Comparison of ENCODE assay signal across 8 cellular contexts in the genomic region with DNA sequence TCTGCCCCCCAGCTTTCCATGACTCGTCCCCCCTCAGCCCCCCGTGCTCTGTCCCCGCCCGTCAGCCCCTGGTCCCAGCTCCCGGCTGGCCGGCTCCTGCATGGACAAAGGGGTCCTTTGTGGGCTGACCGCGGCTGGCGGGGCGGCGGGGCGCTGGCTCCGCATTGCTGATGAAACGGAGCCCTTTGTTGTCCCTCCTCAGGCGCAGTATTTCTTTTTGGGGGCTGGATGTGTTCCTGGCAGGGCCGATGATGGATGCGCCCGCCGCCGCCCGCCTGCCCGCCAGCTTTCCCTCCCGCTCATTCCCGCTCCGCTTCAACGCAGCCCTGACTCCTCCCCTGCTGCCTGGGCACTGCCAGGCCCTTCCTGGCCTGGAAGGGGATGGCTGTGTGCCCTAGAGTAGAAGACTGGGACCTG. TPM values are rescaled to one million over a fixed set of nuclear protein-coding genes. Genes with fewer than 3 reads are reported as not detected.
DNase-seq lines count a peak whose midpoint lies in the region; ATAC-seq, FAIRE-seq and TF ChIP-seq lines count a peak whose summit lies in the region.
"Had no signal": no experiment of that assay in that cellular context is flagged by ENCODE, and none has a peak within 500 bp of the region (broad histone marks: within the 10 kb centered on the region; RNA-seq: fewer than 3 reads in every experiment).

No MANE protein-coding gene starts in this region.

- peaks cover 29% of the 10 kb centered on the region for H3K4me1 ChIP-seq in HepG2 (ENCODE audit: insufficient read depth, low read length)

- H3K9ac ChIP-seq in HepG2 (ENCODE audit: insufficient read depth, low read depth, low read length) = no peak overlapping the region

- 96% methylated on average over 26 of the region's 26 CpGs for WGBS in HepG2 (ENCODE audit: low lambda C conversion rate)

- BruUV-seq in HepG2 (replicated peaks; lab: Mats Ljungman, UMichigan) = no TSS peak

- no peaks in the 10 kb centered on the region for H3K27me3 ChIP-seq in HepG2 (ENCODE audit: control insufficient read depth in 1 of 2, insufficient read depth in 2 of 2, low read length in 2 of 2)

- no peak for TF ChIP-seq POLR2A in HepG2 (IDR thresholded peaks at IDR 0.05; ENCODE audit: insufficient read depth in 1 of 2, low read depth in 2 of 2, low read length in 2 of 2)

- peaks cover 3% of the 10 kb centered on the region for H3K36me3 Mint-ChIP-seq in central memory CD8-positive, alpha-beta T cell (ENCODE audit: insufficient read depth)
- peaks cover 33% of the 10 kb centered on the region for H3K36me3 Mint-ChIP-seq in stimulated activated memory B cell treated with anti-CD40 and anti-IgM and Interleukin-4, amounts not matched to agents 10 μg/mL and 1 μg/mL and 100 μg/mL, for 72 hours

- H3K4me1 Mint-ChIP-seq in central memory CD8-positive, alpha-beta T cell = peaks cover 21% of the 10 kb centered on the region
- H3K4me1 Mint-ChIP-seq in stimulated activated memory B cell treated with anti-CD40 and anti-IgM and Interleukin-4, amounts not matched to agents 10 μg/mL and 1 μg/mL and 100 μg/mL, for 72 hours = peaks cover 72% of the 10 kb centered on the region

- no peak overlapping the region for H3K4me3 ChIP-seq in HepG2 (replicated peaks in 1 of 3; ENCODE audit: insufficient read depth in 1 of 3, low read depth in 2 of 3, low read length in 3 of 3)

- POLR2A ChIA-PET in HepG2 (lab: Yijun Ruan, JAX) = no interaction called here

- no peaks in the 10 kb centered on the region for H3K27me3 Mint-ChIP-seq in central memory CD8-positive, alpha-beta T cell
- no peaks in the 10 kb centered on the region for H3K27me3 Mint-ChIP-seq in stimulated activated memory B cell treated with anti-CD40 and anti-IgM and Interleukin-4, amounts not matched to agents 10 μg/mL and 1 μg/mL and 100 μg/mL, for 72 hours

- no peak for TF ChIP-seq CTCF in HepG2 (CRISPR knock-in tag; IDR thresholded peaks at IDR 0.05)

- DNase-seq in NCI-H1694 treated with DMSO at 0.1 percent for 48 hours (lab: John Stamatoyannopoulos, UW) (peak; percentile 53), HepG2 (ENCODE audit: low spot score) (no peak), OCI-M1 (lab: John Stamatoyannopoulos, UW) (no peak)
- DNase-seq in central memory CD8-positive, alpha-beta T cell (ENCODE audit: low spot score in 2 of 2) = no peak
- no peak for DNase-seq in activated effector memory CD4-positive, alpha-beta T cell treated with Interleukin-2 at 50 U/mL for 16 hours
- DNase-seq: effector memory CD4-positive, alpha-beta T cell had no signal

- no peak for FAIRE-seq in HepG2 (lab: Jason Lieb, UNC)

- ATAC-seq in central memory CD8-positive, alpha-beta T cell (replicated peaks; ENCODE audit: extremely low read depth, poor library complexity, severe bottlenecking) = no peak
- ATAC-seq in HepG2 = no peak
- ATAC-seq in stimulated activated memory B cell treated with anti-CD40 and anti-IgM and Interleukin-4, amounts not matched to agents 10 μg/mL and 1 μg/mL and 100 μg/mL, for 72 hours = peak; percentile 14
- no peak for ATAC-seq in GM21529 (IDR thresholded peaks at IDR 0.05; ENCODE audit: unreplicated experiment)

- no peak overlapping the region for H2AFZ ChIP-seq in HepG2 (ENCODE audit: low read length)

- peaks cover 38% of the 10 kb centered on the region for H4K20me1 ChIP-seq in HepG2 (ENCODE audit: insufficient read depth, low read length)

- H3K79me2 ChIP-seq in HepG2 (ENCODE audit: insufficient read depth, low read length) = peaks cover 47% of the 10 kb centered on the region

- peak overlapping the region; percentile 68 for H3K27ac Mint-ChIP-seq in central memory CD8-positive, alpha-beta T cell (ENCODE audit: low read depth)
- H3K27ac Mint-ChIP-seq in stimulated activated memory B cell treated with anti-CD40 and anti-IgM and Interleukin-4, amounts not matched to agents 10 μg/mL and 1 μg/mL and 100 μg/mL, for 72 hours = peak overlapping the region; percentile 92

- in situ Hi-C loops in HepG2 (cut with HindIII; ENCODE audit: extremely low pct_ligation_motif_present, low pct_unique_long_range_greater_than_20kb) = no loop called here

- H3K9me3 Mint-ChIP-seq in central memory CD8-positive, alpha-beta T cell = no peaks in the 10 kb centered on the region
- no peaks in the 10 kb centered on the region for H3K9me3 Mint-ChIP-seq in stimulated activated memory B cell treated with anti-CD40 and anti-IgM and Interleukin-4, amounts not matched to agents 10 μg/mL and 1 μg/mL and 100 μg/mL, for 72 hours

- TF ChIP-seq EP300 in HepG2 (IDR thresholded peaks at IDR 0.05; ENCODE audit: low read depth in 2 of 2, low read length in 2 of 2) (no peak), HepG2 (CRISPR knock-in tag; IDR thresholded peaks at IDR 0.05; ENCODE audit: borderline replicate concordance) (no peak)

- H3K9me3 ChIP-seq in HepG2 (ENCODE audit: low read length) = no peaks in the 10 kb centered on the region

- H3K4me3 Mint-ChIP-seq in central memory CD8-positive, alpha-beta T cell = no peak overlapping the region
- no peak overlapping the region for H3K4me3 Mint-ChIP-seq in stimulated activated memory B cell treated with anti-CD40 and anti-IgM and Interleukin-4, amounts not matched to agents 10 μg/mL and 1 μg/mL and 100 μg/mL, for 72 hours

- no peak for TF ChIP-seq RAD21 in HepG2 (CRISPR knock-in tag; IDR thresholded peaks at IDR 0.05)

- H3K36me3 ChIP-seq in HepG2 (replicated peaks in 1 of 2; ENCODE audit: control insufficient read depth in 1 of 2, insufficient read depth in 2 of 2, low read length in 2 of 2) = peaks cover 12 to 37% of the 10 kb centered on the region in 2 experiments; a peak in 4 of 5 replicates

- CTCF ChIA-PET in HepG2 (lab: Yijun Ruan, JAX; ENCODE audit: low intra/inter-chr PET ratio, low total read pairs) = no interaction called here

- H3K4me2 ChIP-seq in HepG2 (ENCODE audit: low read depth, low read length) = no peak overlapping the region

- H3K27ac ChIP-seq in HepG2 (ENCODE audit: extremely low read length, insufficient read depth, low read length) = no peak overlapping the region

- intact Hi-C loops in HepG2 (cut with micrococcal nuclease; ENCODE audit: unreplicated experiment) = no loop called here

TF ChIP-seq in HepG2, 621 proteins besides CTCF, POLR2A, EP300 and RAD21 (continues in another document):
- no peak for TF ChIP-seq FOXA1 (IDR thresholded peaks at IDR 0.05)
- TF ChIP-seq FOXA1 (CRISPR knock-in tag; IDR thresholded peaks at IDR 0.05) = no peak
- peak; percentile 85 for TF ChIP-seq HNRNPL (IDR thresholded peaks at IDR 0.05; ENCODE audit: low read depth, low read length)
- no peak for TF ChIP-seq ZNF513 (CRISPR knock-in tag; conservative IDR thresholded peaks at IDR 0.05)
- peak; percentile 91 for TF ChIP-seq ZBTB33 (CRISPR knock-in tag; IDR thresholded peaks at IDR 0.05)

RNA-seq across cellular contexts. Expression of gene CXXC5, which starts 28.8 kb away (rescaled TPM):
- total RNA-seq in HepG2 (2016; rRNA removed; fragmentation: Illumina TruSeq; extraction: Trizol) = 30.7 and 33.0 TPM in 2 replicates
- total RNA-seq in HepG2 (2016; cell fraction: cytosol; rRNA removed; fragmentation: Illumina TruSeq; extraction: Trizol; ENCODE audit: low read depth) = 7.4 and 8.6 TPM in 2 replicates
- 30.5 and 33.5 TPM in 2 replicates for total RNA-seq in HepG2 (2016; cell fraction: insoluble cytoplasmic fraction; rRNA removed; fragmentation: Illumina TruSeq; extraction: Trizol)
- 32.7 and 37.9 TPM in 2 replicates for total RNA-seq in HepG2 (2016; cell fraction: membrane; rRNA removed; fragmentation: Illumina TruSeq; extraction: Trizol)
- 17.6 and 21.1 TPM in 2 replicates for total RNA-seq in HepG2 (2016; cell fraction: nucleus; rRNA removed; fragmentation: Illumina TruSeq; extraction: Trizol)
- polyA plus RNA-seq in HepG2 (2011; rRNA removed) = 27.9 and 32.3 TPM in 2 replicates
- 20.7 and 35.7 TPM in 2 replicates for polyA plus RNA-seq in HepG2 (2011; cell fraction: cytosol; rRNA removed)
- polyA plus RNA-seq in HepG2 (2011; cell fraction: nucleus; rRNA removed) = 20.0 and 30.1 TPM in 2 replicates
- 21.9 and 26.2 TPM in 2 replicates for polyA plus RNA-seq in HepG2 (2012)
- polyA plus RNA-seq in HepG2 (2016; cell fraction: cytosol; fragmentation: Illumina TruSeq; extraction: Trizol; ENCODE audit: low read depth) = 7.7 and 8.6 TPM in 2 replicates
- polyA plus RNA-seq in HepG2 (2016; cell fraction: insoluble cytoplasmic fraction; fragmentation: Illumina TruSeq; extraction: Trizol; ENCODE audit: low read depth) = 46.9 and 51.9 TPM in 2 replicates
- 30.1 and 31.3 TPM in 2 replicates for polyA plus RNA-seq in HepG2 (2016; cell fraction: membrane; fragmentation: Illumina TruSeq; extraction: Trizol; ENCODE audit: low read depth)
- 39.0 and 44.0 TPM in 2 replicates for polyA plus RNA-seq in HepG2 (2016; cell fraction: nucleus; fragmentation: Illumina TruSeq; extraction: Trizol; ENCODE audit: insufficient read depth, low read depth)
- polyA minus RNA-seq in HepG2 (2011; rRNA and poly(A)+ RNA removed; ENCODE audit: low replicate concordance) = 13.2 and 63.5 TPM in 2 replicates
- 26.9 and 37.6 TPM in 2 replicates for polyA minus RNA-seq in HepG2 (2011; cell fraction: cytosol; rRNA and poly(A)+ RNA removed)
- 18.7 and 20.6 TPM in 2 replicates for polyA minus RNA-seq in HepG2 (2011; cell fraction: nucleus; rRNA and poly(A)+ RNA removed)
